Comparison of ENCODE assay signal across 12 cellular contexts in genomic region chr20:17617868-17618672, GRCh38. TPM values are rescaled to one million over a fixed set of nuclear protein-coding genes. Genes with fewer than 3 reads are reported as not detected.
DNase-seq lines count a peak whose midpoint lies in the region; ATAC-seq, FAIRE-seq and TF ChIP-seq lines count a peak whose summit lies in the region.
"Had no signal": no experiment of that assay in that cellular context is flagged by ENCODE, and none has a peak within 500 bp of the region (broad histone marks: within the 10 kb centered on the region; RNA-seq: fewer than 3 reads in every experiment).

No MANE protein-coding gene starts in this region.

- DNase-seq in Right ventricle myocardium inferior (ENCODE audit: missing footprints) = peak; percentile 50
- no peak for DNase-seq in left ventricle myocardium superior
- DNase-seq in T-helper 17 cell = peak in 1 of 3 donors; percentile 3
- DNase-seq in kidney = peak; percentile 61
- peak; percentile 52 to 75 for DNase-seq in aorta
- no peak for DNase-seq in activated T-cell treated with anti-CD3 and anti-CD28 coated beads, Interleukin-2, amount 50 U/mL, for 4 hours

- H3K4me1 ChIP-seq in kidney (ENCODE audit: control insufficient read depth in 1 of 2, insufficient read depth in 1 of 2, low read depth in 1 of 2, low read length in 2 of 2) (peaks cover 0 to 7% of the 10 kb centered on the region in 2 donors), aorta (ENCODE audit: control insufficient read depth in 1 of 2, insufficient read depth in 2 of 2, low read length in 2 of 2) (no peaks in the 10 kb centered on the region)

- ATAC-seq in Right ventricle myocardium inferior = no peak
- ATAC-seq in left ventricle myocardium superior = no peak
- no peak for ATAC-seq in T-helper 17 cell
- ATAC-seq in aorta (ENCODE audit: low FRiP score) = no peak
- ATAC-seq in HG03521 (IDR thresholded peaks at IDR 0.05; ENCODE audit: unreplicated experiment) = no peak
- ATAC-seq in GM21423 (IDR thresholded peaks at IDR 0.05; ENCODE audit: unreplicated experiment) = no peak
- ATAC-seq in activated T-cell treated with anti-CD3 and anti-CD28 coated beads, Interleukin-2, amount 50 U/mL, for 4 hours = no peak

- no peak overlapping the region for H3K4me3 ChIP-seq in kidney (ENCODE audit: low read length in 2 of 2)
- no peak overlapping the region for H3K4me3 ChIP-seq in aorta (ENCODE audit: low read length in 2 of 2)

- peaks cover 2% of the 10 kb centered on the region for H3K36me3 Mint-ChIP-seq in T-helper 17 cell (ENCODE audit: low read depth)
- peaks cover 7% of the 10 kb centered on the region for H3K36me3 Mint-ChIP-seq in activated T-cell treated with anti-CD3 and anti-CD28 coated beads, Interleukin-2, amount 50 U/mL, for 4 hours (ENCODE audit: insufficient read depth)

- H3K9ac ChIP-seq in kidney (ENCODE audit: low read length in 2 of 2) = no peak overlapping the region

- H3K27me3 Mint-ChIP-seq in T-helper 17 cell = no peaks in the 10 kb centered on the region
- no peaks in the 10 kb centered on the region for H3K27me3 Mint-ChIP-seq in activated T-cell treated with anti-CD3 and anti-CD28 coated beads, Interleukin-2, amount 50 U/mL, for 4 hours (ENCODE audit: low read depth)
- H3K27me3 Mint-ChIP-seq: stimulated activated naive CD8-positive, alpha-beta T cell treated with anti-CD3 and anti-CD28 coated beads, Interleukin-15, Interleukin-2, amounts not matched to agents 100 ng/mL and 50 ng/mL, for 24 hours had no signal

- H3K9me3 Mint-ChIP-seq in activated T-cell treated with anti-CD3 and anti-CD28 coated beads, Interleukin-2, amount 50 U/mL, for 4 hours = no peaks in the 10 kb centered on the region
- H3K9me3 Mint-ChIP-seq: stimulated activated naive CD8-positive, alpha-beta T cell treated with anti-CD3 and anti-CD28 coated beads, Interleukin-15, Interleukin-2, amounts not matched to agents 100 ng/mL and 50 ng/mL, for 24 hours; T-helper 1 cell treated with Interleukin-12 subunit alpha and Interleukin-12 subunit beta and Interleukin-4 antibody, amounts not matched to agents 30 μg/mL and 1 μg/mL, for 36 hours had no signal

- H3K4me1 Mint-ChIP-seq in T-helper 17 cell = peaks cover 2% of the 10 kb centered on the region
- H3K4me1 Mint-ChIP-seq in activated T-cell treated with anti-CD3 and anti-CD28 coated beads, Interleukin-2, amount 50 U/mL, for 4 hours (ENCODE audit: low read depth) = peaks cover 2% of the 10 kb centered on the region

- no peak overlapping the region for H3K4me3 Mint-ChIP-seq in T-helper 17 cell
- no peak overlapping the region for H3K4me3 Mint-ChIP-seq in activated T-cell treated with anti-CD3 and anti-CD28 coated beads, Interleukin-2, amount 50 U/mL, for 4 hours
- H3K4me3 Mint-ChIP-seq: stimulated activated naive CD8-positive, alpha-beta T cell treated with anti-CD3 and anti-CD28 coated beads, Interleukin-15, Interleukin-2, amounts not matched to agents 100 ng/mL and 50 ng/mL, for 24 hours; T-helper 1 cell treated with Interleukin-12 subunit alpha and Interleukin-12 subunit beta and Interleukin-4 antibody, amounts not matched to agents 30 μg/mL and 1 μg/mL, for 36 hours had no signal

- no peak overlapping the region for H3K27ac ChIP-seq in kidney (ENCODE audit: low read depth in 2 of 2, low read length in 2 of 2)
- no peak overlapping the region for H3K27ac ChIP-seq in aorta (ENCODE audit: low read depth in 1 of 2, low read length in 2 of 2)
- H3K27ac ChIP-seq: neutrophil had no signal

- intact Hi-C loops in Right ventricle myocardium inferior (cut with DNase I) = loop anchor here (1.0 kb wide), 2 partner anchors 81 to 113 kb away; no protein-coding TSS in a partner anchor
- intact Hi-C loops in left ventricle myocardium superior (cut with micrococcal nuclease) = no loop called here
- intact Hi-C loops in kidney (cut with DNase I) = no loop called here
- intact Hi-C loops in aorta (cut with DNase I) = loop anchor here in 1 of 2 donors (1.0 to 2.0 kb wide), 2 partner anchors 81 to 113 kb away; no protein-coding TSS in a partner anchor

- H3K27ac Mint-ChIP-seq in T-helper 17 cell = peak overlapping the region; percentile 19
- H3K27ac Mint-ChIP-seq: stimulated activated naive CD8-positive, alpha-beta T cell treated with anti-CD3 and anti-CD28 coated beads, Interleukin-15, Interleukin-2, amounts not matched to agents 100 ng/mL and 50 ng/mL, for 24 hours; T-helper 1 cell treated with Interleukin-12 subunit alpha and Interleukin-12 subunit beta and Interleukin-4 antibody, amounts not matched to agents 30 μg/mL and 1 μg/mL, for 36 hours had no signal

- H3K9me3 ChIP-seq in T-helper 17 cell (ENCODE audit: control insufficient read depth, low read length, poor library complexity, severe bottlenecking) (no peaks in the 10 kb centered on the region), kidney (ENCODE audit: control insufficient read depth in 1 of 2, low read length in 2 of 2) (no peaks in the 10 kb centered on the region), aorta (ENCODE audit: control insufficient read depth, low read length) (no peaks in the 10 kb centered on the region)
- H3K9me3 ChIP-seq: neutrophil had no signal

- H3K27me3 ChIP-seq in aorta (ENCODE audit: control insufficient read depth in 1 of 2, insufficient read depth in 2 of 2, low read length in 1 of 2) = no peaks in the 10 kb centered on the region
- H3K27me3 ChIP-seq: neutrophil had no signal

- WGBS in aorta, 2 donors = 77 to 78% methylated on average over 20 of the region's 20 CpGs

- H3K36me3 ChIP-seq in kidney (ENCODE audit: control insufficient read depth in 1 of 2, insufficient read depth in 2 of 2, low read length in 2 of 2) = peaks cover 29 to 35% of the 10 kb centered on the region in 2 donors
- peaks cover 0 to 5% of the 10 kb centered on the region in 2 donors for H3K36me3 ChIP-seq in aorta (ENCODE audit: control insufficient read depth in 1 of 2, insufficient read depth in 2 of 2, low read length in 1 of 2)

- no peak for FAIRE-seq in kidney (lab: Jason Lieb, UNC)
- FAIRE-seq: keratinocyte had no signal

- no peak for TF ChIP-seq CTCF in kidney (IDR thresholded peaks at IDR 0.05; ENCODE audit: borderline replicate concordance, extremely low read depth, insufficient read depth)

RNA-seq across cellular contexts. Expression of gene DSTN, which starts 48.2 kb away (rescaled TPM):
- total RNA-seq in Right ventricle myocardium inferior (865 TPM), left ventricle myocardium superior (836 TPM), T-helper 17 cell (10 to 100 TPM; 41.4 to 46.5 TPM), kidney (409 TPM), aorta (1,000 to 10,000 TPM; 1,041 to 1,932 TPM)
- polyA plus RNA-seq in kidney (ENCODE audit: insufficient read depth, low read depth, low replicate concordance) (525 TPM), aorta (1,000 to 10,000 TPM; 2,289 to 5,298 TPM)
- total RNA-seq in activated T-cell treated with anti-CD3 and anti-CD28 coated beads, Interleukin-2, amount 50 U/mL, for 4 hours = 10 to 100 TPM; 55.0 to 70.3 (median 63.6) TPM

Comparison
In these comparisons a context has a peak if more than half of its experiments do, and no peak if none do; other contexts are left out.
1. DNase-seq: peak in Right ventricle myocardium inferior (single experiment), kidney (single experiment) and aorta (2 of 2); none in left ventricle myocardium superior (single experiment) and activated T-cell treated with anti-CD3 and anti-CD28 coated beads, Interleukin-2, amount 50 U/mL, for 4 hours (single experiment).